In the genomic region with DNA sequence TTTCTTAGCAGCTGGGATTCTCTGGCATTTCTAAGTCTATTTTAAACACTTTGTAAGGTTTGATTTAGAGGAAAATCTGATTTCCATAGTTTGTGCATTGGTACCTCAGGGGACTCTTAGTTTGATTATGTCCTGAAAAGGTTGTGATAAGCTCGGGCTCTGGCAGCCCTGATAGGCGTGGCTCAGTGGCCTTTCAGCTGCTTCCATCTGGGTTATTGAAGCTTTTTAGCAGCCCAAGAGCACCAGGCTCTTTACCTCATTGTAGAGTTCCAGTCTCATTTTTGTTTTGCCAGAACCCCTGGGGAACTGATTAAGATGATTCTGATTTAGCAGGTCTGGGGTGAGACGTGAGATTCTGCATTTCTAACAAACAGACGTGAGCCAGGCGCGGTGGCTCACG, we compare ENCODE assay signal across 25 cellular contexts.
DNase-seq lines count a peak whose midpoint lies in the region; ATAC-seq, FAIRE-seq and TF ChIP-seq lines count a peak whose summit lies in the region.
"Had no signal": no experiment of that assay in that cellular context is flagged by ENCODE, and none has a peak within 500 bp of the region (broad histone marks: within the 10 kb centered on the region; RNA-seq: fewer than 3 reads in every experiment).

No MANE protein-coding gene starts in this region.

- no peaks in the 10 kb centered on the region for H3K9me3 ChIP-seq in T-helper 17 cell (ENCODE audit: control insufficient read depth, low read length, poor library complexity, severe bottlenecking)
- peaks cover 0 to 18% of the 10 kb centered on the region in 2 donors for H3K9me3 ChIP-seq in lung (ENCODE audit: control insufficient read depth in 2 of 2, insufficient read depth in 1 of 2, low read length in 1 of 2)

- FAIRE-seq in frontal cortex (lab: Jason Lieb, UNC), result no peak
- FAIRE-seq: A204.1, D721Med, GM12878, H54 had no signal

- CTCF ChIA-PET in activated naive CD4-positive, alpha-beta T cell treated with anti-CD3 and anti-CD28 coated beads, Interleukin-2, amount 10 ng/mL, durations not matched to agents 7 days and 5 days (lab: Charles Lee), result no interaction called here

- H3K4me1 Mint-ChIP-seq in activated naive CD4-positive, alpha-beta T cell treated with anti-CD3 and anti-CD28 coated beads, Interleukin-2, amount 10 ng/mL, durations not matched to agents 7 days and 5 days, result no peaks in the 10 kb centered on the region
- peaks cover 1% of the 10 kb centered on the region for H3K4me1 Mint-ChIP-seq in T-helper 17 cell

- no peaks in the 10 kb centered on the region for H3K36me3 Mint-ChIP-seq in activated naive CD4-positive, alpha-beta T cell treated with anti-CD3 and anti-CD28 coated beads, Interleukin-2, amount 10 ng/mL, durations not matched to agents 7 days and 5 days
- H3K36me3 Mint-ChIP-seq in T-helper 17 cell (ENCODE audit: low read depth), result no peaks in the 10 kb centered on the region
- H3K36me3 Mint-ChIP-seq: CD14-positive monocyte had no signal

- no peaks in the 10 kb centered on the region for H3K27me3 Mint-ChIP-seq in activated naive CD4-positive, alpha-beta T cell treated with anti-CD3 and anti-CD28 coated beads, Interleukin-2, amount 10 ng/mL, durations not matched to agents 7 days and 5 days
- no peaks in the 10 kb centered on the region for H3K27me3 Mint-ChIP-seq in T-helper 17 cell
- H3K27me3 Mint-ChIP-seq: B cell; CD4-positive, alpha-beta T cell had no signal

- H3K4me3 Mint-ChIP-seq in activated naive CD4-positive, alpha-beta T cell treated with anti-CD3 and anti-CD28 coated beads, Interleukin-2, amount 10 ng/mL, durations not matched to agents 7 days and 5 days, result no peak overlapping the region
- H3K4me3 Mint-ChIP-seq in T-helper 17 cell, result peak overlapping the region; percentile 7
- H3K4me3 Mint-ChIP-seq: B cell; CD14-positive monocyte; CD4-positive, alpha-beta T cell; CD8-positive, alpha-beta memory T cell; HFFc6 had no signal

- no peak for DNase-seq in activated naive CD4-positive, alpha-beta T cell treated with anti-CD3 and anti-CD28 coated beads, Interleukin-2, amount 10 ng/mL, durations not matched to agents 7 days and 5 days
- no peak for DNase-seq in activated naive CD4-positive, alpha-beta T cell treated with anti-CD3 and anti-CD28 coated beads, Interleukin-2, amount 50 U/mL, for 16 hours
- DNase-seq in SK-N-DZ (ENCODE audit: low spot score) (peak; percentile 91), T-helper 17 cell (no peak), lung (ENCODE audit: low spot score) (peak; percentile 14), frontal cortex (ENCODE audit: low spot score in 2 of 2) (no peak)
- no peak for DNase-seq in activated CD8-positive, alpha-beta memory T cell treated with anti-CD3 and anti-CD28 coated beads, Interleukin-2, amount 50 U/mL, for 4 hours
- DNase-seq: CD4-positive, alpha-beta T cell; CD8-positive, alpha-beta memory T cell; DMS 273 treated with DMSO at 0.1 percent for 48 hours; DMS79; EL; GDM1; GOT3; HFFc6 had no signal

- H3K4me1 ChIP-seq in lung (ENCODE audit: control insufficient read depth in 2 of 2, insufficient read depth in 2 of 2, low read length in 2 of 2), result no peaks in the 10 kb centered on the region
- H3K4me1 ChIP-seq: HAP-1 had no signal

- H3K36me3 ChIP-seq in lung (ENCODE audit: control insufficient read depth in 2 of 2, insufficient read depth in 2 of 2, low read length in 2 of 2), result no peaks in the 10 kb centered on the region
- H3K36me3 ChIP-seq: BLaER1 treated with 17β-estradiol and CSF1 and Interleukin-3, amounts not matched to agents 10 nM and 100 nM; HAP-1 had no signal

- ATAC-seq in T-helper 17 cell, result no peak
- no peak for ATAC-seq in lung (ENCODE audit: insufficient read depth, low FRiP score)
- no peak for ATAC-seq in esophagus mucosa
- ATAC-seq: GM12878 had no signal

- TF ChIP-seq CTCF in lung (IDR thresholded peaks at IDR 0.05; ENCODE audit: control extremely low read depth, extremely low read depth), result no peak

- H3K27ac ChIP-seq in lung (ENCODE audit: low read depth in 1 of 2, low read length in 1 of 2), result no peak overlapping the region
- H3K27ac ChIP-seq: 22Rv1; BLaER1 treated with 17β-estradiol and CSF1 and Interleukin-3, amounts not matched to agents 10 nM and 100 nM had no signal

- no peak overlapping the region for H3K4me3 ChIP-seq in lung
- H3K4me3 ChIP-seq: BLaER1 treated with 17β-estradiol and CSF1 and Interleukin-3, amounts not matched to agents 10 nM and 100 nM; GM12878; HAP-1 had no signal

- H3K27ac Mint-ChIP-seq in activated naive CD4-positive, alpha-beta T cell treated with anti-CD3 and anti-CD28 coated beads, Interleukin-2, amount 10 ng/mL, durations not matched to agents 7 days and 5 days, result peak overlapping the region; percentile 6
- H3K27ac Mint-ChIP-seq in T-helper 17 cell, result no peak overlapping the region
- H3K27ac Mint-ChIP-seq: B cell; CD4-positive, alpha-beta T cell; CD8-positive, alpha-beta memory T cell; HFFc6 had no signal

- peaks cover 2% of the 10 kb centered on the region for H3K27me3 ChIP-seq in lung (ENCODE audit: control insufficient read depth, insufficient read depth)
- H3K27me3 ChIP-seq: BLaER1 treated with 17β-estradiol and CSF1 and Interleukin-3, amounts not matched to agents 10 nM and 100 nM had no signal

- WGBS in lung, 2 donors, result 81 to 90% methylated on average over 7 of the region's 7 CpGs

- H3K9me3 Mint-ChIP-seq in activated naive CD4-positive, alpha-beta T cell treated with anti-CD3 and anti-CD28 coated beads, Interleukin-2, amount 10 ng/mL, durations not matched to agents 7 days and 5 days, result peaks cover 3% of the 10 kb centered on the region
- H3K9me3 Mint-ChIP-seq: CD4-positive, alpha-beta T cell had no signal

Comparison
In these comparisons a context has a peak if more than half of its experiments do, and no peak if none do; other contexts are left out.
1. DNase-seq: peak in SK-N-DZ (single experiment) and lung (single experiment); none in activated naive CD4-positive, alpha-beta T cell treated with anti-CD3 and anti-CD28 coated beads, Interleukin-2, amount 10 ng/mL, durations not matched to agents 7 days and 5 days (single experiment), activated naive CD4-positive, alpha-beta T cell treated with anti-CD3 and anti-CD28 coated beads, Interleukin-2, amount 50 U/mL, for 16 hours (single experiment), T-helper 17 cell (0 of 3), activated CD8-positive, alpha-beta memory T cell treated with anti-CD3 and anti-CD28 coated beads, Interleukin-2, amount 50 U/mL, for 4 hours (single experiment) and frontal cortex (0 of 2).